Comparison of ENCODE assay signal across 5 cellular contexts in the genomic region with DNA sequence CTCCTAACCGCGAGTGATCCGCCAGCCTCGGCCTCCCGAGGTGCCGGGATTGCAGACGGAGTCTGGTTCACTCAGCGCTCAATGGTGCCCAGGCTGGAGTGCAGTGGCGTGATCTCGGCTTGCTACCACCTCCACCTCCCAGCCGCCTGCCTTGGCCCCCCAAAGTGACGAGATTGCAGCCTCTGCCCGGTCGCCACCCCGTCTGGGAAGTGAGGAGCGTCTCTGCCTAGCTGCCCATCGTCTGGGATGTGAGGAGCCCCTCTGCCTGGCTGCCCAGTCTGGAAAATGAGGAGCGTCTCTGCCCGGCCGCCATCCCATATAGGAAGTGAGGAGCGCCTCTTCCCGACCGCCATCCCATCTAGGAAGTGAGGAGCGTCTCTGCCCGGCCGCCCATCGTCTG. TPM values are rescaled to one million over a fixed set of nuclear protein-coding genes. Genes with fewer than 3 reads are reported as not detected.
"Had no signal": no experiment of that assay in that cellular context is flagged by ENCODE, and none has a peak within 500 bp of the region (broad histone marks: within the 10 kb centered on the region; RNA-seq: fewer than 3 reads in every experiment).

No MANE protein-coding gene starts in this region.

RNA-seq across cellular contexts. Expression of gene SPZ1, which starts 19.0 kb away (rescaled TPM):
- total RNA-seq: HepG2, HT-29, HT1080, IMR-90, K562 had no signal
